1 cellular context compared by ENCODE assay signal in the genomic region with DNA sequence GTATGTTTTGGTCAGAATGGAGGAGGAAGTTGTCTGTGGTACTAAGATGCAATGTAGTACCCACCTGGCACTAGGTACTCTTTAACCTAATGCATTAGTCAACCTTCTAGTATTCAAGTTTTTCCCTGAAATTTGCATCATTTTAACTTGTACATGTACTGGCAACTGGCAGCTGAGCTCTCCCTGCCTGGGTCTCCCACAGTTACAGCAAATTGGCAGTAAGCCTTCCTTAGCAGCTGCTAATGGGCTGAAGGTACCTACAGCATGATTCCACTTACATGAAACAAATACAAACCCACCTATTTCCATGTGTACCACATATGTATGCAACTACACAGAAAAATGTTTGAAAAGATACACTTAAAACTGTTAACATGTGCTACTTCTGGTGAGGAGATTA.
TF ChIP-seq lines count a peak whose summit lies in the region.

No MANE protein-coding gene starts in this region.

TF ChIP-seq in H1, 55 proteins besides CTCF, POLR2A, EP300 and RAD21:
- TF ChIP-seq CEBPB (IDR thresholded peaks at IDR 0.05; ENCODE audit: low read depth, low read length) (no peak), NANOG (IDR thresholded peaks at IDR 0.05; ENCODE audit: insufficient read depth, low read depth, low read length, poor library complexity, severe bottlenecking) (no peak), SUZ12 (IDR thresholded peaks at IDR 0.05; ENCODE audit: low read length) (no peak), GTF2F1 (IDR thresholded peaks at IDR 0.05; ENCODE audit: borderline replicate concordance, low read depth, low read length) (no peak), EGR1 (IDR thresholded peaks at IDR 0.05; ENCODE audit: borderline replicate concordance, low read depth, low read length) (no peak), RXRA (IDR thresholded peaks at IDR 0.05; ENCODE audit: insufficient read depth, low read depth, low read length) (no peak), TAF1 (IDR thresholded peaks at IDR 0.05; ENCODE audit: low read depth, low read length) (no peak), TEAD4 (IDR thresholded peaks at IDR 0.05; ENCODE audit: low read depth, low read length) (no peak), JUN (IDR thresholded peaks at IDR 0.05; ENCODE audit: low read depth, low read length) (no peak), SIRT6 (IDR thresholded peaks at IDR 0.05; ENCODE audit: low read length) (no peak), RNF2 (IDR thresholded peaks at IDR 0.05; ENCODE audit: borderline replicate concordance, low read depth, low read length, missing control alignments, poor library complexity, severe bottlenecking) (no peak), TBP (IDR thresholded peaks at IDR 0.05; ENCODE audit: low read depth, low read length) (no peak)
- TF ChIP-seq, protein P1, sequence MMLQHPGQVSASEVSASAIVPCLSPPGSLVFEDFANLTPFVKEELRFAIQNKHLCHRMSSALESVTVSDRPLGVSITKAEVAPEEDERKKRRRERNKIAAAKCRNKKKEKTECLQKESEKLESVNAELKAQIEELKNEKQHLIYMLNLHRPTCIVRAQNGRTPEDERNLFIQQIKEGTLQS (IDR thresholded peaks at IDR 0.05; ENCODE audit: insufficient read depth, low read depth, low read length) = no peak
TF ChIP-seq in H1: peak in this region for 0.
